In the genomic region with DNA sequence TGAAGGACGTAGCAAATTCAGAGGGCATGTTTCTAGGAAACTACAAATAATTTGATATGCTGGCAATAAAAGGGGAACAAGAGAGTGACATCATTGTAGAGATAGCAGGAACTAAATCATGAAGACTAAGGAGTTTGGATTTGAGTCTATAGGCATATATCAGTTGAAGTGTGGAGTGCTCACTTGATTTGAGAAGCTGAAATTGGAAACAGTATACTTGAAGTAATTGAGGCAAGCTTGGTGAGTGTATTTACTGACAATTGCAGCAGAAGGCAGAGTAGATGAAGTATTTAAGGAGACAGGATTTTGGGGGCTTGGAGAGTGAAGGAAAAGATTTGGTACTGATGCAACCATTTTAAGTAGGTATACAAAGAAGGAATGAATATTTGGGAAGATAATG, we compare ENCODE assay signal across 2 cellular contexts.
TF ChIP-seq lines count a peak whose summit lies in the region.

No MANE protein-coding gene starts in this region.

TF ChIP-seq in HCT116, 20 proteins besides CTCF, POLR2A, EP300 and RAD21 (continued from another document):
- no peak for TF ChIP-seq ATF3 (IDR thresholded peaks at IDR 0.05)
- TF ChIP-seq TCF7L2 (IDR thresholded peaks at IDR 0.05; ENCODE audit: borderline replicate concordance, extremely low read depth, insufficient read depth, insufficient read length), result no peak
- TF ChIP-seq CEBPB (IDR thresholded peaks at IDR 0.05; ENCODE audit: low read depth), result no peak
- no peak for TF ChIP-seq SRF (IDR thresholded peaks at IDR 0.05; ENCODE audit: low read depth)
- TF ChIP-seq YY1 (IDR thresholded peaks at IDR 0.05; ENCODE audit: extremely low read depth, insufficient replicate concordance, low read depth, low read length), result no peak
- no peak for TF ChIP-seq REST (IDR thresholded peaks at IDR 0.05; ENCODE audit: low read depth)
- no peak for TF ChIP-seq MAX (IDR thresholded peaks at IDR 0.05)
- TF ChIP-seq SIN3A (IDR thresholded peaks at IDR 0.05; ENCODE audit: low read depth), result no peak
- TF ChIP-seq ZFX (IDR thresholded peaks at IDR 0.05), result no peak

TF ChIP-seq in SK-N-SH treated with all-trans-retinoic acid at 6 μM for 48 hours, 23 proteins besides CTCF, POLR2A, EP300 and RAD21 (continued from another document):
- TF ChIP-seq, protein P1, sequence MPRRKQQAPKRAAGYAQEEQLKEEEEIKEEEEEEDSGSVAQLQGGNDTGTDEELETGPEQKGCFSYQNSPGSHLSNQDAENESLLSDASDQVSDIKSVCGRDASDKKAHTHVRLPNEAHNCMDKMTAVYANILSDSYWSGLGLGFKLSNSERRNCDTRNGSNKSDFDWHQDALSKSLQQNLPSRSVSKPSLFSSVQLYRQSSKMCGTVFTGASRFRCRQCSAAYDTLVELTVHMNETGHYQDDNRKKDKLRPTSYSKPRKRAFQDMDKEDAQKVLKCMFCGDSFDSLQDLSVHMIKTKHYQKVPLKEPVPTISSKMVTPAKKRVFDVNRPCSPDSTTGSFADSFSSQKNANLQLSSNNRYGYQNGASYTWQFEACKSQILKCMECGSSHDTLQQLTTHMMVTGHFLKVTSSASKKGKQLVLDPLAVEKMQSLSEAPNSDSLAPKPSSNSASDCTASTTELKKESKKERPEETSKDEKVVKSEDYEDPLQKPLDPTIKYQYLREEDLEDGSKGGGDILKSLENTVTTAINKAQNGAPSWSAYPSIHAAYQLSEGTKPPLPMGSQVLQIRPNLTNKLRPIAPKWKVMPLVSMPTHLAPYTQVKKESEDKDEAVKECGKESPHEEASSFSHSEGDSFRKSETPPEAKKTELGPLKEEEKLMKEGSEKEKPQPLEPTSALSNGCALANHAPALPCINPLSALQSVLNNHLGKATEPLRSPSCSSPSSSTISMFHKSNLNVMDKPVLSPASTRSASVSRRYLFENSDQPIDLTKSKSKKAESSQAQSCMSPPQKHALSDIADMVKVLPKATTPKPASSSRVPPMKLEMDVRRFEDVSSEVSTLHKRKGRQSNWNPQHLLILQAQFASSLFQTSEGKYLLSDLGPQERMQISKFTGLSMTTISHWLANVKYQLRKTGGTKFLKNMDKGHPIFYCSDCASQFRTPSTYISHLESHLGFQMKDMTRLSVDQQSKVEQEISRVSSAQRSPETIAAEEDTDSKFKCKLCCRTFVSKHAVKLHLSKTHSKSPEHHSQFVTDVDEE (CRISPR knock-in tag; IDR thresholded peaks at IDR 0.05), result no peak
- TF ChIP-seq CREB5 (CRISPR knock-in tag; IDR thresholded peaks at IDR 0.05; ENCODE audit: low read depth) (no peak), TCF4 (CRISPR knock-in tag; IDR thresholded peaks at IDR 0.05; ENCODE audit: borderline replicate concordance) (no peak), ZFP30 (CRISPR knock-in tag; IDR thresholded peaks at IDR 0.05) (no peak), GLIS3 (CRISPR knock-in tag; IDR thresholded peaks at IDR 0.05) (no peak), ARNTL (CRISPR knock-in tag; IDR thresholded peaks at IDR 0.05; ENCODE audit: borderline replicate concordance, low read depth) (no peak), ZNF8 (CRISPR knock-in tag; IDR thresholded peaks at IDR 0.05) (no peak)
